1 cellular context compared by ENCODE assay signal in genomic region chr5:103345461-103345860, GRCh38.
A peak's percentile ranks its signal among the peaks of the same experiment; 100 is the strongest.
TF ChIP-seq lines count a peak whose summit lies in the region.

No MANE protein-coding gene starts in this region.

TF ChIP-seq in GM12878, 131 proteins besides CTCF, POLR2A, EP300 and RAD21 (continued from another document):
- TF ChIP-seq IRF3 (IDR thresholded peaks at IDR 0.05) (no peak), TCF12 (IDR thresholded peaks at IDR 0.05; ENCODE audit: low read depth, low read length) (no peak), PKNOX1 (IDR thresholded peaks at IDR 0.05) (no peak), KLF5 (IDR thresholded peaks at IDR 0.05; ENCODE audit: partially characterized antibody) (no peak), CBX5 (IDR thresholded peaks at IDR 0.05; ENCODE audit: low read depth) (no peak), RELB (IDR thresholded peaks at IDR 0.05; ENCODE audit: low read depth) (0 out of 2 replicates have a peak, but pooled peaks have one; percentile 39)
- TF ChIP-seq, protein P1, sequence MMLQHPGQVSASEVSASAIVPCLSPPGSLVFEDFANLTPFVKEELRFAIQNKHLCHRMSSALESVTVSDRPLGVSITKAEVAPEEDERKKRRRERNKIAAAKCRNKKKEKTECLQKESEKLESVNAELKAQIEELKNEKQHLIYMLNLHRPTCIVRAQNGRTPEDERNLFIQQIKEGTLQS (IDR thresholded peaks at IDR 0.05; ENCODE audit: borderline replicate concordance, extremely low read depth, low read depth, low read length), result no peak
